ENCODE assay signal across 8 cellular contexts in the genomic region with DNA sequence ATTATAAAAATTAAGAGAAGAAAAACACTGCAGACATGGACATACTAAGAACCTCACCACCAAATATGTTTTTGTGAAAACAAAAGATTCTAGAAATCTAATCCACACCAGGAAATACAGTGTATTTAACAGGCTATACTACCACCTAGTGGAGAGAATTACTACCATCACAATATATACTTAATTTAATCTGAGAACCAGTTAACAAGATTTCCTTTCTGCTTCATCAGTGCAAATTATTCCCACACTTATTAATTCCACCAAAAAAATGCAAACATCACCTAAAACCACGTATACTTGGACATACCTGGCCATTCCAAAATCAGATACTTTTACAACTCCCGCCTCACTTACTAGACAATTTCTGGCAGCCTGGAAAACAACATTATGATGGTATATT. TPM values are rescaled to one million over a fixed set of nuclear protein-coding genes. Genes with fewer than 3 reads are reported as not detected.
DNase-seq lines count a peak whose midpoint lies in the region; ATAC-seq, FAIRE-seq and TF ChIP-seq lines count a peak whose summit lies in the region.

No MANE protein-coding gene starts in this region.

- H3K4me3 ChIP-seq in RWPE2 (ENCODE audit: severe bottlenecking) (no peak overlapping the region), esophagus squamous epithelium (no peak overlapping the region), pancreas (no peak overlapping the region)

- H3K36me3 Mint-ChIP-seq in activated CD4-positive, alpha-beta T cell treated with anti-CD3 and anti-CD28 coated beads for 36 hours (ENCODE audit: low read depth) = peaks cover 8% of the 10 kb centered on the region

- no peaks in the 10 kb centered on the region for H3K9me3 Mint-ChIP-seq in activated CD4-positive, alpha-beta T cell treated with anti-CD3 and anti-CD28 coated beads for 36 hours (ENCODE audit: low read depth)

- no peak overlapping the region for H3K27ac ChIP-seq in RWPE2 (ENCODE audit: poor library complexity, severe bottlenecking)
- no peak overlapping the region for H3K27ac ChIP-seq in esophagus squamous epithelium
- no peak overlapping the region for H3K27ac ChIP-seq in pancreas

- CTCF ChIA-PET in activated CD4-positive, alpha-beta T cell treated with anti-CD3 and anti-CD28 coated beads for 36 hours (lab: Charles Lee) = interaction anchor here (1.3 to 3.9 kb wide), 4 partner anchors 10 to 65 kb away, joined by 5 to 82 read pairs (median 14); no protein-coding TSS in a partner anchor

- WGBS in esophagus squamous epithelium, 2 donors = 55 to 56% methylated on average over 2 of the region's 2 CpGs
- WGBS in pancreas, 2 donors = 51 to 55% methylated on average over 2 of the region's 2 CpGs

- no peaks in the 10 kb centered on the region for H3K4me1 ChIP-seq in RWPE2 (ENCODE audit: insufficient read depth, poor library complexity, severe bottlenecking)
- no peaks in the 10 kb centered on the region for H3K4me1 ChIP-seq in esophagus squamous epithelium
- H3K4me1 ChIP-seq in pancreas = no peaks in the 10 kb centered on the region

- FAIRE-seq in pancreas (lab: Jason Lieb, UNC) = peak; percentile 94

- POLR2A ChIA-PET in activated CD4-positive, alpha-beta T cell treated with anti-CD3 and anti-CD28 coated beads for 36 hours (lab: Charles Lee) = no interaction called here

- H3K36me3 ChIP-seq in RWPE2 (ENCODE audit: low read depth) (no peaks in the 10 kb centered on the region), esophagus squamous epithelium (peaks cover 0 to 57% (median 0%) of the 10 kb centered on the region in 3 donors), pancreas (no peaks in the 10 kb centered on the region)

- H3K4me1 Mint-ChIP-seq in activated CD4-positive, alpha-beta T cell treated with anti-CD3 and anti-CD28 coated beads for 36 hours = peaks cover 47% of the 10 kb centered on the region

- TF ChIP-seq POLR2A in esophagus squamous epithelium (IDR thresholded peaks at IDR 0.05) = no peak

- H3K27me3 Mint-ChIP-seq in activated CD4-positive, alpha-beta T cell treated with anti-CD3 and anti-CD28 coated beads for 36 hours = no peaks in the 10 kb centered on the region

- no peak overlapping the region for H3K27ac Mint-ChIP-seq in activated CD4-positive, alpha-beta T cell treated with anti-CD3 and anti-CD28 coated beads for 36 hours

- peak; percentile 44 for ATAC-seq in activated CD4-positive, alpha-beta T cell treated with anti-CD3 and anti-CD28 coated beads for 36 hours
- ATAC-seq in RWPE2 (ENCODE audit: low read depth) (peak; percentile 65), pancreas (peak in 3 of 4 donors; percentile 80 to 87 (median 83)), HG03108 (IDR thresholded peaks at IDR 0.05; ENCODE audit: unreplicated experiment) (no peak)

- H3K9me3 ChIP-seq in RWPE2 (ENCODE audit: severe bottlenecking) (no peaks in the 10 kb centered on the region), esophagus squamous epithelium (no peaks in the 10 kb centered on the region), pancreas (no peaks in the 10 kb centered on the region)

- H3K27me3 ChIP-seq in RWPE2 (ENCODE audit: insufficient read depth, poor library complexity, severe bottlenecking) (no peaks in the 10 kb centered on the region), esophagus squamous epithelium (no peaks in the 10 kb centered on the region), pancreas (no peaks in the 10 kb centered on the region)

- intact Hi-C loops in activated CD4-positive, alpha-beta T cell treated with anti-CD3 and anti-CD28 coated beads for 36 hours (cut with DNase I, micrococcal nuclease) = loop anchor here (1.0 to 5.0 kb wide), 7 partner anchors 14 to 454 kb away; no protein-coding TSS in a partner anchor
- intact Hi-C loops in esophagus squamous epithelium (cut with DNase I) = loop anchor here (10.0 kb wide), 1 partner anchor 134 kb away; no protein-coding TSS in a partner anchor
- intact Hi-C loops in pancreas (cut with DNase I) = no loop called here

- DNase-seq in activated CD4-positive, alpha-beta T cell treated with anti-CD3 and anti-CD28 coated beads for 36 hours = no peak
- DNase-seq in activated CD4-positive, alpha-beta T cell treated with anti-CD3 and anti-CD28 coated beads for 4 hours = no peak
- peak; percentile 40 for DNase-seq in KG1 (lab: John Stamatoyannopoulos, UW)
- DNase-seq in RWPE2 (ENCODE audit: low spot score) = no peak
- DNase-seq in esophagus squamous epithelium (lab: John Stamatoyannopoulos, UW) = no peak
- DNase-seq in pancreas = no peak
- DNase-seq in NK-92 treated with Interleukin-12 subunit alpha and Interleukin-12 subunit beta, amount 100 ng/mL, for 24 hours (lab: John Stamatoyannopoulos, UW) = no peak

- H3K4me3 Mint-ChIP-seq in activated CD4-positive, alpha-beta T cell treated with anti-CD3 and anti-CD28 coated beads for 36 hours = no peak overlapping the region

- TF ChIP-seq CTCF in RWPE2 (IDR thresholded peaks at IDR 0.05; ENCODE audit: poor library complexity, severe bottlenecking) (peak; percentile 76), esophagus squamous epithelium (IDR thresholded peaks at IDR 0.05) (peak in 5 of 6 experiments; percentile 31 to 65 (median 62)), pancreas (IDR thresholded peaks at IDR 0.05) (peak in 3 of 4 donors; percentile 37 to 48 (median 41))

RNA-seq across cellular contexts. Expression of a gene that starts 7.0 kb away (rescaled TPM):
- total RNA-seq in activated CD4-positive, alpha-beta T cell treated with anti-CD3 and anti-CD28 coated beads for 36 hours = 10 to 100 TPM; 11.2 to 18.2 TPM
- total RNA-seq in esophagus squamous epithelium (1 to 10 TPM; 1.7 to 5.2 (median 3.5) TPM), pancreas (1 to 10 TPM in 1 of 6 donors, under 1 TPM in 5; 0.51 to 1.6 (median 0.81) TPM)
- under 1 TPM; 0.46 to 0.70 TPM for polyA plus RNA-seq in pancreas

Comparison
In these comparisons a context has a peak if more than half of its experiments do, and no peak if none do; other contexts are left out.
1. intact Hi-C loops: an anchor here in activated CD4-positive, alpha-beta T cell treated with anti-CD3 and anti-CD28 coated beads for 36 hours (1.0 to 5.0 kb wide) and esophagus squamous epithelium (10.0 kb wide); none called in pancreas.